ENCODE assay signal across 12 cellular contexts in genomic region chr17:56909742-56910508, GRCh38. TPM values are rescaled to one million over a fixed set of nuclear protein-coding genes. Genes with fewer than 3 reads are reported as not detected.
DNase-seq lines count a peak whose midpoint lies in the region; ATAC-seq and TF ChIP-seq lines count a peak whose summit lies in the region.
"Had no signal": no experiment of that assay in that cellular context is flagged by ENCODE, and none has a peak within 500 bp of the region (broad histone marks: within the 10 kb centered on the region; RNA-seq: fewer than 3 reads in every experiment).

No MANE protein-coding gene starts in this region.

- H3K27me3 Mint-ChIP-seq in CD4-positive, alpha-beta memory T cell, result no peaks in the 10 kb centered on the region
- no peaks in the 10 kb centered on the region for H3K27me3 Mint-ChIP-seq in effector memory CD8-positive, alpha-beta T cell
- peaks cover 6% of the 10 kb centered on the region for H3K27me3 Mint-ChIP-seq in neural crest cell (ENCODE audit: low read depth)

- POLR2A ChIA-PET in CD4-positive, alpha-beta memory T cell (lab: Charles Lee; ENCODE audit: partially characterized antibody), result interaction anchor here (1.7 kb wide), 1 partner anchor 75 kb away, joined by 6 read pairs; the partner anchor contains the start of gene DGKE

- TF ChIP-seq CTCF in neural crest cell (conservative IDR thresholded peaks at IDR 0.05), result no peak

- no peaks in the 10 kb centered on the region for H3K9me3 ChIP-seq in CD4-positive, alpha-beta memory T cell (ENCODE audit: control insufficient read depth in 1 of 2, low read length in 2 of 2)
- H3K9me3 ChIP-seq in SJCRH30 (replicated peaks), result no peaks in the 10 kb centered on the region

- no peak overlapping the region for H3K4me3 ChIP-seq in CD4-positive, alpha-beta memory T cell (ENCODE audit: low read length in 2 of 2)
- H3K4me3 ChIP-seq in SJCRH30, result no peak overlapping the region

- H3K4me1 ChIP-seq in CD4-positive, alpha-beta memory T cell (ENCODE audit: insufficient read depth, low read length), result peaks cover 54% of the 10 kb centered on the region
- peaks cover 2% of the 10 kb centered on the region; the same call in 1 of the 2 replicates for H3K4me1 ChIP-seq in SJCRH30

- H3K9me3 Mint-ChIP-seq in CD4-positive, alpha-beta memory T cell, result no peaks in the 10 kb centered on the region
- no peaks in the 10 kb centered on the region for H3K9me3 Mint-ChIP-seq in effector memory CD8-positive, alpha-beta T cell
- no peaks in the 10 kb centered on the region for H3K9me3 Mint-ChIP-seq in neural crest cell

- H3K36me3 ChIP-seq in CD4-positive, alpha-beta memory T cell (ENCODE audit: insufficient read depth, low read length), result peaks cover 19% of the 10 kb centered on the region
- no peaks in the 10 kb centered on the region for H3K36me3 ChIP-seq in SJCRH30

- intact Hi-C loops in CD4-positive, alpha-beta memory T cell (cut with micrococcal nuclease), result no loop called here

- peaks cover 47 to 67% (median 50%) of the 10 kb centered on the region in 4 donors for H3K4me1 Mint-ChIP-seq in CD4-positive, alpha-beta memory T cell
- H3K4me1 Mint-ChIP-seq in effector memory CD8-positive, alpha-beta T cell (ENCODE audit: low read depth in 2 of 2), result peaks cover 45 to 57% of the 10 kb centered on the region in 2 donors
- H3K4me1 Mint-ChIP-seq in neural crest cell, result peaks cover 13% of the 10 kb centered on the region

- peak overlapping the region; percentile 58 to 83 (median 76) for H3K27ac Mint-ChIP-seq in CD4-positive, alpha-beta memory T cell
- peak overlapping the region; percentile 32 to 91 for H3K27ac Mint-ChIP-seq in effector memory CD8-positive, alpha-beta T cell
- no peak overlapping the region for H3K27ac Mint-ChIP-seq in neural crest cell (ENCODE audit: unreplicated experiment)

- no peak for DNase-seq in CD4-positive, alpha-beta memory T cell
- DNase-seq in OCI-M1 (lab: John Stamatoyannopoulos, UW), result peak; percentile 89
- DNase-seq in effector memory CD8-positive, alpha-beta T cell, result no peak
- no peak for DNase-seq in neural crest cell (ENCODE audit: low read depth, low spot score)
- no peak for DNase-seq in AG20443 (ENCODE audit: low spot score)
- DNase-seq in SJCRH30, result no peak
- no peak for DNase-seq in activated CD4-positive, CD25-positive, alpha-beta regulatory T cell treated with anti-CD3 and anti-CD28 coated beads, Interleukin-2, amount 50 U/mL, for 72 hours
- DNase-seq: central memory CD4-positive, alpha-beta T cell; NCI-H2227 treated with DMSO at 0.1 percent for 48 hours; WERI-Rb-1 had no signal

- peak overlapping the region in 7 of 8 donors; percentile 2 to 88 (median 47) for H3K4me3 Mint-ChIP-seq in CD4-positive, alpha-beta memory T cell
- H3K4me3 Mint-ChIP-seq in effector memory CD8-positive, alpha-beta T cell, result peak overlapping the region; percentile 51 to 85
- H3K4me3 Mint-ChIP-seq in neural crest cell, result peak overlapping the region; percentile 14

- peaks cover 25 to 52% of the 10 kb centered on the region in 2 donors for H3K36me3 Mint-ChIP-seq in CD4-positive, alpha-beta memory T cell
- H3K36me3 Mint-ChIP-seq in effector memory CD8-positive, alpha-beta T cell (ENCODE audit: insufficient read depth), result peaks cover 48% of the 10 kb centered on the region
- peaks cover 19% of the 10 kb centered on the region for H3K36me3 Mint-ChIP-seq in neural crest cell (ENCODE audit: low read depth)

- CTCF ChIA-PET in CD4-positive, alpha-beta memory T cell (lab: Charles Lee; ENCODE audit: partially characterized antibody), result interaction anchor here (0.6 to 2.8 kb wide), 5 partner anchors 10 to 90 kb away, joined by 3 to 10 read pairs (median 5); no protein-coding TSS in a partner anchor

- no peak for ATAC-seq in effector memory CD8-positive, alpha-beta T cell (replicated peaks)
- ATAC-seq in HG02852 (IDR thresholded peaks at IDR 0.05; ENCODE audit: unreplicated experiment), result no peak

- H3K27me3 ChIP-seq in CD4-positive, alpha-beta memory T cell (ENCODE audit: insufficient read depth, low read length), result no peaks in the 10 kb centered on the region
- H3K27me3 ChIP-seq in SJCRH30, result no peaks in the 10 kb centered on the region

- no peak overlapping the region for H3K27ac ChIP-seq in CD4-positive, alpha-beta memory T cell (ENCODE audit: low read depth, low read length)
- H3K27ac ChIP-seq in SJCRH30, result no peak overlapping the region
- H3K27ac ChIP-seq: HL-60, WERI-Rb-1 had no signal

RNA-seq across cellular contexts. Expression of gene TRIM25, which starts 3.9 kb away (rescaled TPM):
- 10 to 100 TPM; 58.4 to 62.7 TPM for total RNA-seq in CD4-positive, alpha-beta memory T cell
- 1 to 10 TPM; 2.9 to 8.3 TPM for polyA plus RNA-seq in CD4-positive, alpha-beta memory T cell
- total RNA-seq in neural crest cell, result 25.6 and 28.7 TPM in 2 replicates
- 2.7 and 3.0 TPM in 2 replicates for total RNA-seq in SJCRH30 (2014; rRNA removed; shearing (Covaris generic))

RNA-seq across cellular contexts. Expression of gene COIL, which starts 50.9 kb away (rescaled TPM):
- total RNA-seq in CD4-positive, alpha-beta memory T cell, result 10 to 100 TPM; 19.1 to 19.6 TPM
- 10 to 100 TPM; 14.4 to 15.3 TPM for polyA plus RNA-seq in CD4-positive, alpha-beta memory T cell
- total RNA-seq in neural crest cell, result 24.1 and 25.1 TPM in 2 replicates
- total RNA-seq in SJCRH30 (2014; rRNA removed; shearing (Covaris generic)), result 24.8 and 28.2 TPM in 2 replicates

Comparison
In these comparisons a context has a peak if more than half of its experiments do, and no peak if none do; other contexts are left out.
1. H3K4me3 Mint-ChIP-seq: peak in every context shown above with its lines; median percentile 68 in effector memory CD8-positive, alpha-beta T cell; 47 in CD4-positive, alpha-beta memory T cell; 14 in neural crest cell.